ENCODE assay signal across 28 cellular contexts in the genomic region with DNA sequence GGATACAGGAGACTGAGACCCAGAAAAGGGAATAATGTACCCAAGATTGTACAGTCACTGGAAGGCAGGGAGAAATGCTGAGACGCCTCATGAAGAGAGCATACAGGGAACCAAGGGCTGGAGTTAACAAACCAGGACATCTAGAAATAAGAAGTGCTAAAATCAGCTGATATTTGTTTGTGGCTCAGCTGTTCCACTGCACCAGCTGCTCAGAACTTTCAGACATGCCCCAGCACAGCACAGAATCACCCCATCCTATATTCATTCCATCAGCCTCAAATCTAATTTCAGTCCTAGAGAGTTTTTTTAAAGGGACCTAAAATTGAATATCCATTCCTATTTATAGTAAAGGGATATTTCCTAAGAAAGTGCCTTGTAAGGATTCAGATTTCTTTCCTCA.
"Had no signal": no experiment of that assay in that cellular context is flagged by ENCODE, and none has a peak within 500 bp of the region (broad histone marks: within the 10 kb centered on the region; RNA-seq: fewer than 3 reads in every experiment).

No MANE protein-coding gene starts in this region.

- H3K36me3 ChIP-seq: neural progenitor cell, ovary, right lobe of liver, sigmoid colon, spleen, stomach, thoracic aorta, thyroid gland, upper lobe of left lung, vagina had no signal

- H3K27ac ChIP-seq: neural progenitor cell, ovary, parathyroid adenoma, psoas muscle, right lobe of liver, sigmoid colon, skin epidermis, spleen, stomach, thoracic aorta, thyroid gland, tibial nerve, upper lobe of left lung, vagina had no signal

- ATAC-seq: naive thymus-derived CD8-positive, alpha-beta T cell; natural killer cell treated with Interleukin-12 subunit alpha and Interleukin-12 subunit beta and Interleukin-15 and Interleukin-18, amount 100 ng/mL, for 72 hours; psoas muscle; right lobe of liver; stimulated activated memory B cell treated with anti-CD40 and anti-IgM and Interleukin-4, amounts not matched to agents 10 μg/mL and 1 μg/mL and 100 μg/mL, for 72 hours had no signal

- H3K9ac ChIP-seq: neural progenitor cell, parathyroid adenoma had no signal

- H3K4me2 ChIP-seq: neural progenitor cell, smooth muscle cell had no signal

- H3K79me2 ChIP-seq: parathyroid adenoma had no signal

- H2AFZ ChIP-seq: neural progenitor cell, parathyroid adenoma had no signal

- H3K27me3 ChIP-seq: neural progenitor cell, ovary, right lobe of liver, sigmoid colon, spleen, stomach, thyroid gland, tibial nerve, upper lobe of left lung, vagina had no signal

- DNase-seq: naive thymus-derived CD8-positive, alpha-beta T cell; occipital lobe; ovary; posterior cingulate gyrus; psoas muscle; right cardiac atrium; right lobe of liver; sigmoid colon; spleen; stimulated activated CD4-positive, alpha-beta T cell treated with anti-CD3 and anti-CD28 coated beads, Interleukin-12 subunit alpha, Interleukin-12 subunit beta, amount 100 ng/mL, for 4 hours; stimulated activated CD4-positive, alpha-beta T cell treated with anti-CD3 and anti-CD28 coated beads, Interleukin-1b, Interleukin-23, amount 100 ng/mL, for 48 hours; stimulated activated CD4-positive, alpha-beta T cell treated with anti-CD3 and anti-CD28 coated beads, Interleukin-4, amount 100 ng/mL, for 1 hour; stimulated activated CD4-positive, alpha-beta T cell treated with anti-CD3 and anti-CD28 coated beads, Interleukin-4, amount 100 ng/mL, for 4 hours; stimulated activated CD8-positive, alpha-beta memory T cell treated with anti-CD3 and anti-CD28 coated beads, Interleukin-4, amount 100 ng/mL, for 48 hours; stimulated activated naive CD4-positive, alpha-beta T cell; stomach; thyroid gland; trophoblast cell; upper lobe of left lung had no signal

- H3K9me3 ChIP-seq: ovary, right lobe of liver, thoracic aorta, thyroid gland had no signal

- H3K4me1 ChIP-seq: parathyroid adenoma, psoas muscle, right lobe of liver, sigmoid colon, spleen, stomach, thyroid gland, tibial nerve, upper lobe of left lung, vagina had no signal

- H3K4me3 ChIP-seq: neural progenitor cell, ovary, psoas muscle, right lobe of liver, sigmoid colon, skin epidermis, smooth muscle cell, spleen, stomach, thoracic aorta, thyroid gland, tibial nerve, upper lobe of left lung, vagina had no signal
